In genomic region chr10:91604936-91605534, GRCh38 we compare ENCODE assay signal across 13 cellular contexts. TPM values are rescaled to one million over a fixed set of nuclear protein-coding genes. Genes with fewer than 3 reads are reported as not detected.
DNase-seq lines count a peak whose midpoint lies in the region; ATAC-seq and TF ChIP-seq lines count a peak whose summit lies in the region.
"Had no signal": no experiment of that assay in that cellular context is flagged by ENCODE, and none has a peak within 500 bp of the region (broad histone marks: within the 10 kb centered on the region; RNA-seq: fewer than 3 reads in every experiment).

No MANE protein-coding gene starts in this region.

- no peak overlapping the region for H3K4me3 Mint-ChIP-seq in activated T-helper 1 cell treated with anti-CD3 and anti-CD28 coated beads, Interleukin-12 subunit alpha, Interleukin-12 subunit beta, Interleukin-2, Interleukin-4 antibody, amounts not matched to agents 30 ng/mL and 10 ng/mL and 1 ng/mL, durations not matched to agents 14 hours and 24 hours and 36 hours

- H2AFZ ChIP-seq in fibroblast of lung (ENCODE audit: low read length): no peak overlapping the region

- peak; percentile 82 for DNase-seq in ELR (ENCODE audit: low read depth)
- DNase-seq in SK-MEL-5 (ENCODE audit: low read depth, low spot score): peak; percentile 55
- peak; percentile 85 to 86 for DNase-seq in fibroblast of lung (ENCODE audit: low read depth in 2 of 2)
- DNase-seq in sciatic nerve (ENCODE audit: low spot score): no peak
- no peak for DNase-seq in central memory CD4-positive, alpha-beta T cell
- DNase-seq in activated T-helper 1 cell treated with anti-CD3 and anti-CD28 coated beads, Interleukin-12 subunit alpha, Interleukin-12 subunit beta, Interleukin-2, Interleukin-4 antibody, amounts not matched to agents 30 ng/mL and 10 ng/mL and 1 ng/mL, durations not matched to agents 14 hours and 24 hours and 36 hours (ENCODE audit: low spot score): no peak
- DNase-seq in NCI-H128 (lab: John Stamatoyannopoulos, UW; ENCODE audit: unreplicated experiment): no peak
- DNase-seq: activated CD8-positive, alpha-beta memory T cell treated with anti-CD3 and anti-CD28 coated beads for 24 hours; hypothalamus; NCI-H2171 treated with DMSO at 0.1 percent for 48 hours; stimulated activated CD4-positive, alpha-beta T cell treated with anti-CD3 and anti-CD28 coated beads, Interleukin-2, amount 100 ng/mL, for 48 hours; upper lobe of right lung had no signal

- no peak overlapping the region for H3K4me3 ChIP-seq in fibroblast of lung (replicated peaks in 1 of 4; ENCODE audit: control extremely low read depth in 1 of 4, insufficient read depth in 1 of 4, low read depth in 3 of 4, low read length in 4 of 4)
- H3K4me3 ChIP-seq: upper lobe of right lung had no signal

- H3K79me2 ChIP-seq in fibroblast of lung (ENCODE audit: control insufficient read depth, insufficient read depth, low read length): no peaks in the 10 kb centered on the region

- H3K27ac ChIP-seq in fibroblast of lung (ENCODE audit: insufficient read depth, low read length): peak overlapping the region; percentile 49
- H3K27ac ChIP-seq: upper lobe of right lung had no signal

- no peaks in the 10 kb centered on the region for H4K20me1 ChIP-seq in fibroblast of lung (ENCODE audit: control insufficient read depth, extremely low read depth, insufficient read depth, low read length)

- H3K9ac ChIP-seq in fibroblast of lung (ENCODE audit: insufficient read depth, low read length): no peak overlapping the region

- H3K27ac Mint-ChIP-seq in activated T-helper 1 cell treated with anti-CD3 and anti-CD28 coated beads, Interleukin-12 subunit alpha, Interleukin-12 subunit beta, Interleukin-2, Interleukin-4 antibody, amounts not matched to agents 30 ng/mL and 10 ng/mL and 1 ng/mL, durations not matched to agents 14 hours and 24 hours and 36 hours: no peak overlapping the region

- H3K9me3 Mint-ChIP-seq in activated T-helper 1 cell treated with anti-CD3 and anti-CD28 coated beads, Interleukin-12 subunit alpha, Interleukin-12 subunit beta, Interleukin-2, Interleukin-4 antibody, amounts not matched to agents 30 ng/mL and 10 ng/mL and 1 ng/mL, durations not matched to agents 14 hours and 24 hours and 36 hours: peaks cover 11% of the 10 kb centered on the region

- TF ChIP-seq CTCF in fibroblast of lung (conservative IDR thresholded peaks at IDR 0.05 in 1 of 2, IDR thresholded peaks at IDR 0.05 in 1 of 2; ENCODE audit: low read depth in 1 of 2, low read length in 2 of 2): no peak

- H3K9me3 ChIP-seq in fibroblast of lung (ENCODE audit: control insufficient read depth, insufficient read depth, low read depth, low read length): no peaks in the 10 kb centered on the region

- intact Hi-C loops in sciatic nerve (cut with DNase I): no loop called here
- intact Hi-C loops in activated T-helper 1 cell treated with anti-CD3 and anti-CD28 coated beads, Interleukin-12 subunit alpha, Interleukin-12 subunit beta, Interleukin-2, Interleukin-4 antibody, amounts not matched to agents 30 ng/mL and 10 ng/mL and 1 ng/mL, durations not matched to agents 14 hours and 24 hours and 36 hours (cut with micrococcal nuclease): no loop called here

- in situ Hi-C loops in SK-MEL-5 (cut with HindIII; ENCODE audit: low pct_unique_long_range_greater_than_20kb, low sequenced_read_pairs): no loop called here

- no peaks in the 10 kb centered on the region for H3K27me3 ChIP-seq in fibroblast of lung (ENCODE audit: control insufficient read depth, insufficient read depth, low read length)
- H3K27me3 ChIP-seq: upper lobe of right lung had no signal

- H3K4me1 ChIP-seq in fibroblast of lung (ENCODE audit: control insufficient read depth, extremely low read depth, insufficient read depth, low read length): peaks cover 28% of the 10 kb centered on the region

- ATAC-seq in sciatic nerve: peak; percentile 9
- no peak for ATAC-seq in HG03108 (IDR thresholded peaks at IDR 0.05; ENCODE audit: unreplicated experiment)
- ATAC-seq: upper lobe of right lung had no signal

- no peaks in the 10 kb centered on the region for H3K36me3 ChIP-seq in fibroblast of lung (ENCODE audit: control insufficient read depth, insufficient read depth, low read length)
- H3K36me3 ChIP-seq: upper lobe of right lung had no signal

- no peaks in the 10 kb centered on the region for H3K27me3 Mint-ChIP-seq in activated T-helper 1 cell treated with anti-CD3 and anti-CD28 coated beads, Interleukin-12 subunit alpha, Interleukin-12 subunit beta, Interleukin-2, Interleukin-4 antibody, amounts not matched to agents 30 ng/mL and 10 ng/mL and 1 ng/mL, durations not matched to agents 14 hours and 24 hours and 36 hours (ENCODE audit: insufficient read depth)

- H3K36me3 Mint-ChIP-seq in activated T-helper 1 cell treated with anti-CD3 and anti-CD28 coated beads, Interleukin-12 subunit alpha, Interleukin-12 subunit beta, Interleukin-2, Interleukin-4 antibody, amounts not matched to agents 30 ng/mL and 10 ng/mL and 1 ng/mL, durations not matched to agents 14 hours and 24 hours and 36 hours (ENCODE audit: low read depth): no peaks in the 10 kb centered on the region

- peak overlapping the region; percentile 48 for H3K4me2 ChIP-seq in fibroblast of lung (ENCODE audit: extremely low read depth, insufficient read depth, low read length)

- H3K4me1 Mint-ChIP-seq in activated T-helper 1 cell treated with anti-CD3 and anti-CD28 coated beads, Interleukin-12 subunit alpha, Interleukin-12 subunit beta, Interleukin-2, Interleukin-4 antibody, amounts not matched to agents 30 ng/mL and 10 ng/mL and 1 ng/mL, durations not matched to agents 14 hours and 24 hours and 36 hours (ENCODE audit: low read depth): no peaks in the 10 kb centered on the region

RNA-seq across cellular contexts. Expression of gene PPP1R3C, which starts 27.8 kb away (rescaled TPM):
- 12.2 and 13.2 TPM in 2 replicates for total RNA-seq in SK-MEL-5 (2014; rRNA removed; shearing (Covaris generic))
- 7.1 and 9.3 TPM in 2 replicates for polyA plus RNA-seq in SK-MEL-5 (2015; cell fraction: cytosol; rRNA removed)
- 3.9 and 6.4 TPM in 2 replicates for polyA plus RNA-seq in SK-MEL-5 (2015; cell fraction: nucleus; rRNA removed)
- 94.5 and 125 TPM in 2 replicates for total RNA-seq in fibroblast of lung
- polyA plus RNA-seq in fibroblast of lung: 25.0 and 67.8 TPM in 2 replicates
- polyA plus RNA-seq in fibroblast of lung (2012): 22.3 and 47.5 TPM in 2 replicates
- polyA minus RNA-seq in fibroblast of lung (ENCODE audit: low replicate concordance): 26.6 and 47.5 TPM in 2 replicates
- 10.9 TPM for total RNA-seq in sciatic nerve
- not detected in 2 replicates for total RNA-seq in activated T-helper 1 cell treated with anti-CD3 and anti-CD28 coated beads, Interleukin-12 subunit alpha, Interleukin-12 subunit beta, Interleukin-2, Interleukin-4 antibody, amounts not matched to agents 30 ng/mL and 10 ng/mL and 1 ng/mL, durations not matched to agents 14 hours and 24 hours and 36 hours

Comparison
In these comparisons a context has a peak if more than half of its experiments do, and no peak if none do; other contexts are left out.
1. DNase-seq: peak in ELR (single experiment), SK-MEL-5 (single experiment) and fibroblast of lung (2 of 2); none in sciatic nerve (single experiment), central memory CD4-positive, alpha-beta T cell (single experiment), activated T-helper 1 cell treated with anti-CD3 and anti-CD28 coated beads, Interleukin-12 subunit alpha, Interleukin-12 subunit beta, Interleukin-2, Interleukin-4 antibody, amounts not matched to agents 30 ng/mL and 10 ng/mL and 1 ng/mL, durations not matched to agents 14 hours and 24 hours and 36 hours (single experiment) and NCI-H128 (single experiment).
2. RNA of gene PPP1R3C, which starts 27.8 kb away (total RNA-seq): 94.5 to 125 TPM in fibroblast of lung, 12.2 to 13.2 TPM in SK-MEL-5 and 10.9 TPM in sciatic nerve (single experiment); not detected in activated T-helper 1 cell treated with anti-CD3 and anti-CD28 coated beads, Interleukin-12 subunit alpha, Interleukin-12 subunit beta, Interleukin-2, Interleukin-4 antibody, amounts not matched to agents 30 ng/mL and 10 ng/mL and 1 ng/mL, durations not matched to agents 14 hours and 24 hours and 36 hours; every median in the first group is over 10 times any median in the second.